In the genomic region with DNA sequence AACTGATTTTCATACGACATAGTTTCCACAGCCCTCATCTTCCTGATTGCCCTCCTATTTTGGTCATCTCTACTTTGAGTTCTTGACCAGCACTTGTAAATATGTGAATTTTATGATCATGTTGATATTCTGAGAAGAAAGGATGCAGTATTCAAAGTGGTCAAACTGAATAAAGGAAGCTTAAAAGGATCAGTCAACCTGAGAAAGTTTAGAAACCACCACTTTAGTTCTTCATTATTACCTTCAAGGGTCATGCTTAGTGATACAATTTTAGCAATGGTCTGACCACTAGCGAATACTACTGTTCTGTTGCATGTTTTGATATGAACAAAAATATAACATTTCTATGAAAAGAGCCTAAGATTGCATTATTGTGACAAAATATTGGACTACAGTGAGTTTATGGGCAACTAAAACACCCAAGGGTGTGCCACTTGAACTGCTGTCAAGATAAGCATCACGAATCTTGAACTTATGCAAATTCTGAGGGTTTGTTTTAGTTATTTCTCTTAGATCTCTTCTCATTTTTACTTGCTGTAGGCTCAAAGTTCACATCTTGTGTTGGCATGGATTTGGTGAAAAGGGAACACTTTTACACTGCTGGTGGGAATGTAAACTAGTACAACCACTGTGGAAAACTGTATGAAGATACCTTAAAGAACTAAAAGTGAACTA, we compare ENCODE assay signal across 15 cellular contexts.
"Had no signal": no experiment of that assay in that cellular context is flagged by ENCODE, and none has a peak within 500 bp of the region (broad histone marks: within the 10 kb centered on the region; RNA-seq: fewer than 3 reads in every experiment).

No MANE protein-coding gene starts in this region.

- H3K36me3 ChIP-seq: neural progenitor cell, stomach had no signal

- ATAC-seq: esophagus mucosa had no signal

- H3K27me3 ChIP-seq: neural progenitor cell, stomach had no signal

- H3K4me1 ChIP-seq: neural progenitor cell, parathyroid adenoma, stomach had no signal

- H3K4me3 ChIP-seq: neural progenitor cell, skin epidermis, stomach had no signal

- H3K27ac ChIP-seq: neural progenitor cell, parathyroid adenoma, skin epidermis, stomach, VCaP had no signal

- DNase-seq: activated CD4-positive, alpha-beta memory T cell treated with anti-CD3 and anti-CD28 coated beads for 36 hours; activated gamma-delta T cell; activated naive CD8-positive, alpha-beta T cell treated with anti-CD3 and anti-CD28 coated beads for 36 hours; activated T-cell treated with anti-CD3 and anti-CD28 coated beads, Interleukin-2, amount 50 U/mL, for 48 hours; anterior cingulate cortex; endodermal cell; hippocampal formation; kidney glomerular epithelial cell; stimulated activated CD4-positive, alpha-beta T cell treated with anti-CD3 and anti-CD28 coated beads, Interleukin-4, amount 100 ng/mL, for 4 hours; stomach had no signal

- H3K9me3 ChIP-seq: stomach had no signal
